7 cellular contexts compared by ENCODE assay signal in genomic region chr17:47862621-47863440, GRCh38. TPM values are rescaled to one million over a fixed set of nuclear protein-coding genes. Genes with fewer than 3 reads are reported as not detected.
DNase-seq lines count a peak whose midpoint lies in the region; ATAC-seq, FAIRE-seq and TF ChIP-seq lines count a peak whose summit lies in the region.
"Had no signal": no experiment of that assay in that cellular context is flagged by ENCODE, and none has a peak within 500 bp of the region (broad histone marks: within the 10 kb centered on the region; RNA-seq: fewer than 3 reads in every experiment).

No MANE protein-coding gene starts in this region.

- H3K9me1 ChIP-seq in K562 (ENCODE audit: control insufficient read depth, insufficient read depth, low read length): no peaks in the 10 kb centered on the region

- no peaks in the 10 kb centered on the region for H3K9me3 ChIP-seq in K562 (replicated peaks; ENCODE audit: control insufficient read depth, insufficient read depth, low read depth, low read length)
- H3K9me3 ChIP-seq in smooth muscle cell (replicated peaks; ENCODE audit: low read depth): no peaks in the 10 kb centered on the region

- H3K27ac Mint-ChIP-seq in Calu3 (ENCODE audit: unreplicated experiment): no peak overlapping the region

- H3K27me3 ChIP-seq in K562 (ENCODE audit: control insufficient read depth in 2 of 2, insufficient read depth in 2 of 2, low read length in 2 of 2): no peaks in the 10 kb centered on the region
- H3K27me3 ChIP-seq in smooth muscle cell (ENCODE audit: low read depth): no peaks in the 10 kb centered on the region

- H3K9me3 Mint-ChIP-seq in Calu3 (ENCODE audit: low read depth, unreplicated experiment): peaks cover 2% of the 10 kb centered on the region

- peaks cover 65% of the 10 kb centered on the region for H3K27me3 Mint-ChIP-seq in Calu3 (ENCODE audit: unreplicated experiment)

- in situ Hi-C loops in K562 (cut with MboI): no loop called here

- H3K79me2 ChIP-seq in K562 (ENCODE audit: control insufficient read depth, insufficient read depth, low read length): no peaks in the 10 kb centered on the region
- H3K79me2 ChIP-seq in smooth muscle cell (ENCODE audit: low read depth): no peaks in the 10 kb centered on the region

- H3K4me3 ChIP-seq in K562 (no peak overlapping the region), smooth muscle cell (no peak overlapping the region)

- 67% methylated on average over 5 of the region's 7 CpGs for WGBS in K562 (ENCODE audit: insufficient coverage, low coverage, missing lambda C conversion rate)
- 74% methylated on average over 7 of the region's 7 CpGs for WGBS in smooth muscle cell (ENCODE audit: low lambda C conversion rate)

- no peaks in the 10 kb centered on the region for H3F3A ChIP-seq in smooth muscle cell (ENCODE audit: low read depth)

- TF ChIP-seq CTCF in K562 (IDR thresholded peaks at IDR 0.05 in 2 of 3, conservative IDR thresholded peaks at IDR 0.05 in 1 of 3; ENCODE audit: insufficient read depth in 2 of 3, low read depth in 1 of 3, low read length in 3 of 3) (no peak), smooth muscle cell (IDR thresholded peaks at IDR 0.05; ENCODE audit: borderline replicate concordance, insufficient read depth, poor library complexity, severe bottlenecking) (no peak), Calu3 (IDR thresholded peaks at IDR 0.05; ENCODE audit: unreplicated experiment) (no peak)

- TF ChIP-seq RAD21 in K562 (CRISPR knock-in tag; conservative IDR thresholded peaks at IDR 0.05 in 1 of 2, IDR thresholded peaks at IDR 0.05 in 1 of 2): no peak

- DNase-seq in NCI-H2029 (lab: John Stamatoyannopoulos, UW) (peak; percentile 5), NCI-H2029 treated with DMSO at 0.1 percent for 48 hours (lab: John Stamatoyannopoulos, UW) (no peak), K562 (ENCODE audit: extremely low read depth in 1 of 4, low spot score in 3 of 4) (no peak), smooth muscle cell (lab: John Stamatoyannopoulos, UW; ENCODE audit: unreplicated experiment) (no peak), Calu3 (no peak), inferior parietal cortex (ENCODE audit: extremely low spot score) (no peak)
- DNase-seq: occipital lobe had no signal

- no peak overlapping the region for H3K4me2 ChIP-seq in K562 (ENCODE audit: insufficient read depth, low read length)
- peak overlapping the region; percentile 61 for H3K4me2 ChIP-seq in smooth muscle cell

- TF ChIP-seq POLR2A in K562 (conservative IDR thresholded peaks at IDR 0.05): no peak

- no peak overlapping the region for H3K4me3 Mint-ChIP-seq in Calu3 (ENCODE audit: low read depth, unreplicated experiment)

- no peak for TF ChIP-seq EP300 in K562 (IDR thresholded peaks at IDR 0.05; ENCODE audit: low read length)

- H3K9ac ChIP-seq in K562 (ENCODE audit: insufficient read depth in 1 of 2, low read depth in 2 of 2, low read length in 2 of 2) (0 out of 4 replicates have a peak overlapping the region, but pooled peaks of 1 of the 2 experiments have one; percentile 6), smooth muscle cell (ENCODE audit: low read depth) (peak overlapping the region; percentile 36)

- H4K20me1 ChIP-seq in K562 (replicated peaks; ENCODE audit: control insufficient read depth, insufficient read depth, low read length): no peaks in the 10 kb centered on the region
- no peaks in the 10 kb centered on the region for H4K20me1 ChIP-seq in smooth muscle cell (ENCODE audit: low read depth)

- no peak for ATAC-seq in K562

- no TSS peak for BruUV-seq in K562 (replicated peaks; lab: Mats Ljungman, UMichigan)
- BruUV-seq in Calu3 (replicated peaks; lab: Mats Ljungman, UMichigan): no TSS peak

- POLR2A ChIA-PET in K562 (lab: Yijun Ruan, JAX): interaction anchor here (0.9 kb wide), 1 partner anchor 10 kb away, joined by 3 read pairs; no protein-coding TSS in a partner anchor

- H3K4me1 Mint-ChIP-seq in Calu3 (ENCODE audit: low read depth, unreplicated experiment): peaks cover 12% of the 10 kb centered on the region

- no peak for FAIRE-seq in K562 (lab: Jason Lieb, UNC)

- H3K36me3 ChIP-seq in K562 (ENCODE audit: control insufficient read depth, insufficient read depth, low read length) (no peaks in the 10 kb centered on the region), smooth muscle cell (ENCODE audit: low read depth) (no peaks in the 10 kb centered on the region)

- H3K36me3 Mint-ChIP-seq in Calu3 (ENCODE audit: insufficient read depth, unreplicated experiment): no peaks in the 10 kb centered on the region

- intact Hi-C loops in K562 (cut with micrococcal nuclease): no loop called here
- intact Hi-C loops in Calu3 (cut with micrococcal nuclease; ENCODE audit: unreplicated experiment): no loop called here

- H3K27ac ChIP-seq in K562 (ENCODE audit: extremely low read depth, low read depth, low read length): no peak overlapping the region
- H3K27ac ChIP-seq in smooth muscle cell (ENCODE audit: low read depth): peak overlapping the region; percentile 77

- H2AFZ ChIP-seq in K562 (ENCODE audit: low read depth, low read length) (no peak overlapping the region), smooth muscle cell (ENCODE audit: low read depth) (peak overlapping the region; percentile 72)

- CTCF ChIA-PET in K562 (lab: Yijun Ruan, JAX; ENCODE audit: low intra/inter-chr PET ratio) (no interaction called here), Calu3 (lab: Charles Lee) (interaction anchor here (0.7 to 1.5 kb wide), 5 partner anchors 9 to 1803 kb away, joined by 3 to 7 read pairs (median 5); partner anchors contain the start of gene SP6)

- H3K4me1 ChIP-seq in K562 (replicated peaks in 1 of 2; ENCODE audit: control insufficient read depth in 2 of 2, insufficient read depth in 2 of 2, low read length in 2 of 2): peaks cover 30 to 35% of the 10 kb centered on the region in 2 experiments
- H3K4me1 ChIP-seq in smooth muscle cell (ENCODE audit: low read depth): no peaks in the 10 kb centered on the region

RNA-seq across cellular contexts. Expression of gene SP6, which starts 11.9 kb away (rescaled TPM):
- total RNA-seq in K562 (2011; cell fraction: chromatin; rRNA removed; ENCODE audit: low replicate concordance): 4.1 and 13.9 TPM in 2 replicates
- 7.8 and 13.2 TPM in 2 replicates for total RNA-seq in K562 (2011; cell fraction: nucleolus; rRNA removed)
- total RNA-seq in K562 (2011; cell fraction: nucleoplasm; rRNA removed): 7.0 and 11.1 TPM in 2 replicates
- total RNA-seq in K562 (2014; rRNA removed): 2.2 TPM in 2 replicates
- 1.6 and 2.0 TPM in 2 replicates for total RNA-seq in K562 (2014; rRNA removed; fragmentation: Illumina TruSeq; extraction: Trizol)
- 1.1 TPM in 2 replicates for total RNA-seq in K562 (2015; rRNA removed; fragmentation: Illumina TruSeq; extraction: Trizol)
- 6.9 and 7.9 TPM in 2 replicates for total RNA-seq in K562 (2021)
- 5.2 and 5.5 TPM in 2 replicates for polyA plus RNA-seq in K562 (2011; rRNA removed)
- polyA plus RNA-seq in K562 (2011; cell fraction: cytosol; rRNA removed): 4.0 and 12.5 TPM in 2 replicates
- polyA plus RNA-seq in K562 (2011; cell fraction: nucleus; rRNA removed): 9.0 and 21.6 TPM in 2 replicates
- polyA plus RNA-seq in K562 (2012): 9.4 and 10.4 TPM in 2 replicates
- 2.9 and 4.1 TPM in 2 replicates for polyA plus RNA-seq in K562 (2014; fragmentation: Illumina TruSeq; extraction: Trizol)
- polyA plus RNA-seq in K562 (2014; fragmentation: Nextera tagmentation; extraction: Ambion mirVana): under 1 TPM; 0.11 TPM
- polyA plus RNA-seq in K562 (2014; rRNA removed): 4.6 and 4.7 TPM in 2 replicates
- 3.1 and 4.7 TPM in 2 replicates for polyA minus RNA-seq in K562 (2011; rRNA and poly(A)+ RNA removed)
- 4.2 and 7.2 TPM in 2 replicates for polyA minus RNA-seq in K562 (2011; cell fraction: cytosol; rRNA and poly(A)+ RNA removed)
- polyA minus RNA-seq in K562 (2011; cell fraction: nucleus; rRNA and poly(A)+ RNA removed): 7.6 and 8.6 TPM in 2 replicates
- total RNA-seq in smooth muscle cell: 9.3 and 9.8 TPM in 2 replicates
- polyA plus RNA-seq in smooth muscle cell: 10.7 and 13.1 TPM in 2 replicates
- 1.1 and 1.2 TPM in 2 replicates for total RNA-seq in Calu3 (2022)

RNA-seq across cellular contexts. Expression of gene SCRN2, which starts 21.8 kb away (rescaled TPM):
- total RNA-seq in K562 (2011; cell fraction: chromatin; rRNA removed; ENCODE audit: low replicate concordance): 69.2 and 220 TPM in 2 replicates
- 148 and 158 TPM in 2 replicates for total RNA-seq in K562 (2011; cell fraction: nucleolus; rRNA removed)
- total RNA-seq in K562 (2011; cell fraction: nucleoplasm; rRNA removed): 96.5 and 102 TPM in 2 replicates
- total RNA-seq in K562 (2014; rRNA removed) (23.2 and 29.9 TPM in 2 replicates), K562 (2014; rRNA removed; fragmentation: Illumina TruSeq; extraction: Trizol) (5.7 and 8.5 TPM in 2 replicates), K562 (2015; rRNA removed; fragmentation: Illumina TruSeq; extraction: Trizol) (11.8 and 13.7 TPM in 2 replicates), K562 (2021) (24.0 and 28.8 TPM in 2 replicates), smooth muscle cell (16.0 and 18.6 TPM in 2 replicates), Calu3 (2022) (34.8 and 37.0 TPM in 2 replicates)
- polyA plus RNA-seq in K562 (2011; rRNA removed) (19.3 and 32.0 TPM in 2 replicates), K562 (2014; fragmentation: Illumina TruSeq; extraction: Trizol) (13.6 and 20.9 TPM in 2 replicates), K562 (2014; fragmentation: Nextera tagmentation; extraction: Ambion mirVana) (1 to 10 TPM in 1 of 2 experiments, under 1 TPM in 1; 0.25 to 1.2 TPM), K562 (2014; rRNA removed) (31.9 and 32.9 TPM in 2 replicates), smooth muscle cell (45.0 and 49.4 TPM in 2 replicates)
- 25.1 and 31.5 TPM in 2 replicates for polyA plus RNA-seq in K562 (2011; cell fraction: cytosol; rRNA removed)
- polyA plus RNA-seq in K562 (2011; cell fraction: nucleus; rRNA removed): 364 and 377 TPM in 2 replicates
- 26.3 and 41.4 TPM in 2 replicates for polyA plus RNA-seq in K562 (2012)
- 10.1 and 10.3 TPM in 2 replicates for polyA minus RNA-seq in K562 (2011; rRNA and poly(A)+ RNA removed)
- polyA minus RNA-seq in K562 (2011; cell fraction: cytosol; rRNA and poly(A)+ RNA removed): 6.3 and 8.0 TPM in 2 replicates
- 64.5 and 81.4 TPM in 2 replicates for polyA minus RNA-seq in K562 (2011; cell fraction: nucleus; rRNA and poly(A)+ RNA removed)

RNA-seq across cellular contexts. Expression of gene LRRC46, which starts 31.4 kb away (rescaled TPM):
- total RNA-seq in K562 (2011; cell fraction: chromatin; rRNA removed; ENCODE audit: low replicate concordance): 1.0 and 1.1 TPM in 2 replicates
- 0.50 and 0.66 TPM in 2 replicates for total RNA-seq in K562 (2011; cell fraction: nucleolus; rRNA removed)
- 1.1 TPM in 2 replicates for total RNA-seq in K562 (2011; cell fraction: nucleoplasm; rRNA removed)
- total RNA-seq in K562 (2014; rRNA removed) (0.37 TPM in 1 of 2 replicates, not detected in the other), K562 (2014; rRNA removed; fragmentation: Illumina TruSeq; extraction: Trizol) (0.22 and 0.40 TPM in 2 replicates), K562 (2015; rRNA removed; fragmentation: Illumina TruSeq; extraction: Trizol) (0.47 and 0.64 TPM in 2 replicates), K562 (2021) (0.73 and 1.0 TPM in 2 replicates), smooth muscle cell (not detected in 2 replicates), Calu3 (2022) (2.9 and 4.0 TPM in 2 replicates)
- polyA plus RNA-seq in K562 (2011; rRNA removed) (0.59 and 0.72 TPM in 2 replicates), K562 (2014; fragmentation: Illumina TruSeq; extraction: Trizol) (1.4 and 1.9 TPM in 2 replicates), K562 (2014; fragmentation: Nextera tagmentation; extraction: Ambion mirVana) (under 1 TPM; 0.39 TPM), K562 (2014; rRNA removed) (0.53 and 1.4 TPM in 2 replicates), smooth muscle cell (0.26 and 1.2 TPM in 2 replicates)
- polyA plus RNA-seq in K562 (2011; cell fraction: cytosol; rRNA removed): 0.88 and 0.94 TPM in 2 replicates
- polyA plus RNA-seq in K562 (2011; cell fraction: nucleus; rRNA removed): 1.5 and 2.2 TPM in 2 replicates
- 1.5 and 2.6 TPM in 2 replicates for polyA plus RNA-seq in K562 (2012)
- 0.30 and 0.42 TPM in 2 replicates for polyA minus RNA-seq in K562 (2011; rRNA and poly(A)+ RNA removed)
- not detected in 2 replicates for polyA minus RNA-seq in K562 (2011; cell fraction: cytosol; rRNA and poly(A)+ RNA removed)
- 0.27 and 0.44 TPM in 2 replicates for polyA minus RNA-seq in K562 (2011; cell fraction: nucleus; rRNA and poly(A)+ RNA removed)
- total RNA-seq: occipital lobe had no signal

RNA-seq across cellular contexts. Expression of gene MRPL10, which starts 31.5 kb away (rescaled TPM):
- 25.1 and 49.5 TPM in 2 replicates for total RNA-seq in K562 (2011; cell fraction: chromatin; rRNA removed; ENCODE audit: low replicate concordance)
- total RNA-seq in K562 (2011; cell fraction: nucleolus; rRNA removed): 40.0 and 45.0 TPM in 2 replicates
- total RNA-seq in K562 (2011; cell fraction: nucleoplasm; rRNA removed): 37.7 and 40.2 TPM in 2 replicates
- 68.6 and 83.9 TPM in 2 replicates for total RNA-seq in K562 (2014; rRNA removed)
- 46.9 and 50.2 TPM in 2 replicates for total RNA-seq in K562 (2014; rRNA removed; fragmentation: Illumina TruSeq; extraction: Trizol)
- 52.3 and 53.1 TPM in 2 replicates for total RNA-seq in K562 (2015; rRNA removed; fragmentation: Illumina TruSeq; extraction: Trizol)
- total RNA-seq in K562 (2021): 71.2 and 82.9 TPM in 2 replicates
- polyA plus RNA-seq in K562 (2011; rRNA removed): 67.3 and 101 TPM in 2 replicates
- 154 and 231 TPM in 2 replicates for polyA plus RNA-seq in K562 (2011; cell fraction: cytosol; rRNA removed)
- 49.9 and 54.1 TPM in 2 replicates for polyA plus RNA-seq in K562 (2011; cell fraction: nucleus; rRNA removed)
- polyA plus RNA-seq in K562 (2012): 60.8 and 104 TPM in 2 replicates
- 105 and 108 TPM in 2 replicates for polyA plus RNA-seq in K562 (2014; fragmentation: Illumina TruSeq; extraction: Trizol)
- 10 to 100 TPM; 27.8 to 47.8 TPM for polyA plus RNA-seq in K562 (2014; fragmentation: Nextera tagmentation; extraction: Ambion mirVana)
- polyA plus RNA-seq in K562 (2014; rRNA removed): 67.4 and 83.9 TPM in 2 replicates
- 82.5 and 100 TPM in 2 replicates for polyA minus RNA-seq in K562 (2011; rRNA and poly(A)+ RNA removed)
- 43.6 and 55.3 TPM in 2 replicates for polyA minus RNA-seq in K562 (2011; cell fraction: cytosol; rRNA and poly(A)+ RNA removed)
- polyA minus RNA-seq in K562 (2011; cell fraction: nucleus; rRNA and poly(A)+ RNA removed): 28.5 and 32.1 TPM in 2 replicates
- total RNA-seq in smooth muscle cell: 24.0 and 30.4 TPM in 2 replicates
- 36.6 and 40.4 TPM in 2 replicates for polyA plus RNA-seq in smooth muscle cell
- 70.2 and 84.1 TPM in 2 replicates for total RNA-seq in Calu3 (2022)

RNA-seq across cellular contexts. Expression of gene SP2, which starts 33.2 kb away (rescaled TPM):
- 7.1 and 12.2 TPM in 2 replicates for total RNA-seq in K562 (2011; cell fraction: chromatin; rRNA removed; ENCODE audit: low replicate concordance)
- total RNA-seq in K562 (2011; cell fraction: nucleolus; rRNA removed): 3.4 and 3.7 TPM in 2 replicates
- 4.2 and 9.5 TPM in 2 replicates for total RNA-seq in K562 (2011; cell fraction: nucleoplasm; rRNA removed)
- total RNA-seq in K562 (2014; rRNA removed): 2.1 and 2.8 TPM in 2 replicates
- 1.5 and 2.3 TPM in 2 replicates for total RNA-seq in K562 (2014; rRNA removed; fragmentation: Illumina TruSeq; extraction: Trizol)
- 1.4 and 1.5 TPM in 2 replicates for total RNA-seq in K562 (2015; rRNA removed; fragmentation: Illumina TruSeq; extraction: Trizol)
- total RNA-seq in K562 (2021): 15.9 and 17.4 TPM in 2 replicates
- 2.3 and 5.0 TPM in 2 replicates for polyA plus RNA-seq in K562 (2011; rRNA removed)
- polyA plus RNA-seq in K562 (2011; cell fraction: cytosol; rRNA removed): 2.4 and 4.0 TPM in 2 replicates
- polyA plus RNA-seq in K562 (2011; cell fraction: nucleus; rRNA removed): 7.3 and 11.1 TPM in 2 replicates
- polyA plus RNA-seq in K562 (2012): 21.1 and 27.4 TPM in 2 replicates
- 19.1 and 22.3 TPM in 2 replicates for polyA plus RNA-seq in K562 (2014; fragmentation: Illumina TruSeq; extraction: Trizol)
- under 1 TPM; 0.77 to 0.88 TPM for polyA plus RNA-seq in K562 (2014; fragmentation: Nextera tagmentation; extraction: Ambion mirVana)
- polyA plus RNA-seq in K562 (2014; rRNA removed): 6.1 and 6.5 TPM in 2 replicates
- polyA minus RNA-seq in K562 (2011; rRNA and poly(A)+ RNA removed): 1.8 and 2.7 TPM in 2 replicates
- polyA minus RNA-seq in K562 (2011; cell fraction: cytosol; rRNA and poly(A)+ RNA removed): 5.8 and 6.6 TPM in 2 replicates
- 1.2 and 1.3 TPM in 2 replicates for polyA minus RNA-seq in K562 (2011; cell fraction: nucleus; rRNA and poly(A)+ RNA removed)
- 2.4 and 4.7 TPM in 2 replicates for total RNA-seq in smooth muscle cell
- polyA plus RNA-seq in smooth muscle cell: 9.0 and 9.4 TPM in 2 replicates
- 21.5 and 22.4 TPM in 2 replicates for total RNA-seq in Calu3 (2022)
